In genomic region chr1:31588751-31589515, GRCh38 we compare ENCODE assay signal across 12 cellular contexts. TPM values are rescaled to one million over a fixed set of nuclear protein-coding genes. Genes with fewer than 3 reads are reported as not detected.
A peak's percentile ranks its signal among the peaks of the same experiment; 100 is the strongest.
DNase-seq lines count a peak whose midpoint lies in the region; ATAC-seq and TF ChIP-seq lines count a peak whose summit lies in the region.
"Had no signal": no experiment of that assay in that cellular context is flagged by ENCODE, and none has a peak within 500 bp of the region (broad histone marks: within the 10 kb centered on the region; RNA-seq: fewer than 3 reads in every experiment).

No MANE protein-coding gene starts in this region.

- H3K27me3 Mint-ChIP-seq in neural progenitor cell (ENCODE audit: insufficient read depth, low read depth), result peaks cover 22% of the 10 kb centered on the region
- H3K27me3 Mint-ChIP-seq in stimulated activated memory B cell treated with anti-CD40 and anti-IgM and Interleukin-4, amounts not matched to agents 10 μg/mL and 1 μg/mL and 100 μg/mL, for 72 hours, result peaks cover 70% of the 10 kb centered on the region
- peaks cover 28% of the 10 kb centered on the region for H3K27me3 Mint-ChIP-seq in CD8-positive, alpha-beta T cell (ENCODE audit: low read depth)

- peaks cover 3% of the 10 kb centered on the region for H3K4me1 Mint-ChIP-seq in neural progenitor cell
- H3K4me1 Mint-ChIP-seq in stimulated activated memory B cell treated with anti-CD40 and anti-IgM and Interleukin-4, amounts not matched to agents 10 μg/mL and 1 μg/mL and 100 μg/mL, for 72 hours, result peaks cover 9% of the 10 kb centered on the region
- H3K4me1 Mint-ChIP-seq in CD8-positive, alpha-beta T cell (ENCODE audit: low read depth), result no peaks in the 10 kb centered on the region

- DNase-seq in A673 (ENCODE audit: low spot score) (peak; percentile 21), SJSA1 (ENCODE audit: low read depth in 1 of 2, low spot score in 2 of 2) (peak; percentile 60 to 70), neural progenitor cell (ENCODE audit: low spot score) (peak; percentile 51), dedifferentiated amniotic fluid mesenchymal stem cell (ENCODE audit: extremely low spot score) (no peak), T-helper 1 cell (no peak)
- DNase-seq in CD8-positive, alpha-beta T cell, result no peak
- DNase-seq: activated effector memory CD4-positive, alpha-beta T cell treated with anti-CD3 and anti-CD28 coated beads, Interleukin-2, amount 50 U/mL, for 16 hours; substantia nigra had no signal

- peak overlapping the region; percentile 73 for H3K4me2 ChIP-seq in neural progenitor cell

- no peaks in the 10 kb centered on the region for H3K36me3 ChIP-seq in A673 (ENCODE audit: insufficient read depth, low read length, poor library complexity, severe bottlenecking)
- no peaks in the 10 kb centered on the region for H3K36me3 ChIP-seq in SJSA1
- H3K36me3 ChIP-seq in gastroesophageal sphincter, result peaks cover 0 to 31% of the 10 kb centered on the region in 2 donors
- H3K36me3 ChIP-seq in neural progenitor cell, result no peaks in the 10 kb centered on the region
- no peaks in the 10 kb centered on the region for H3K36me3 ChIP-seq in CD8-positive, alpha-beta T cell (ENCODE audit: insufficient read depth, low read length)

- ATAC-seq in gastroesophageal sphincter, result peak; percentile 57
- ATAC-seq in stimulated activated memory B cell treated with anti-CD40 and anti-IgM and Interleukin-4, amounts not matched to agents 10 μg/mL and 1 μg/mL and 100 μg/mL, for 72 hours, result no peak
- no peak for ATAC-seq in CD8-positive, alpha-beta T cell

- no peaks in the 10 kb centered on the region for H3K79me2 ChIP-seq in neural progenitor cell (ENCODE audit: low read depth)

- H3K27ac ChIP-seq in A673 (ENCODE audit: low read depth, low read length, poor library complexity, severe bottlenecking) (no peak overlapping the region), SJSA1 (peak overlapping the region; percentile 88), gastroesophageal sphincter (peak overlapping the region; percentile 83 to 97 (median 93)), neural progenitor cell (no peak overlapping the region)
- H3K27ac ChIP-seq in CD8-positive, alpha-beta T cell (ENCODE audit: low read depth, low read length), result no peak overlapping the region

- H3K27ac Mint-ChIP-seq in neural progenitor cell, result no peak overlapping the region
- no peak overlapping the region for H3K27ac Mint-ChIP-seq in stimulated activated memory B cell treated with anti-CD40 and anti-IgM and Interleukin-4, amounts not matched to agents 10 μg/mL and 1 μg/mL and 100 μg/mL, for 72 hours
- no peak overlapping the region for H3K27ac Mint-ChIP-seq in CD8-positive, alpha-beta T cell

- CTCF ChIA-PET in A673 (lab: Charles Lee), result interaction anchor here (0.7 kb wide), 2 partner anchors 53 to 70 kb away, joined by 3 to 6 read pairs; no protein-coding TSS in a partner anchor
- CTCF ChIA-PET in CD8-positive, alpha-beta T cell (lab: Charles Lee), result no interaction called here

- H3K9me3 Mint-ChIP-seq in neural progenitor cell, result no peaks in the 10 kb centered on the region
- H3K9me3 Mint-ChIP-seq in stimulated activated memory B cell treated with anti-CD40 and anti-IgM and Interleukin-4, amounts not matched to agents 10 μg/mL and 1 μg/mL and 100 μg/mL, for 72 hours, result no peaks in the 10 kb centered on the region
- H3K9me3 Mint-ChIP-seq in CD8-positive, alpha-beta T cell, result no peaks in the 10 kb centered on the region

- H3K9me3 ChIP-seq in A673 (ENCODE audit: low read depth, low read length, poor library complexity, severe bottlenecking) (no peaks in the 10 kb centered on the region), SJSA1 (replicated peaks) (no peaks in the 10 kb centered on the region), gastroesophageal sphincter (no peaks in the 10 kb centered on the region), neural progenitor cell (ENCODE audit: low read depth) (no peaks in the 10 kb centered on the region)
- no peaks in the 10 kb centered on the region for H3K9me3 ChIP-seq in CD8-positive, alpha-beta T cell (ENCODE audit: low read length)

- BruUV-seq in A673 (replicated peaks; lab: Mats Ljungman, UMichigan), result no TSS peak

- peaks cover 3% of the 10 kb centered on the region for H4K20me1 ChIP-seq in neural progenitor cell (ENCODE audit: low read depth)

- intact Hi-C loops in A673 (cut with micrococcal nuclease; ENCODE audit: unreplicated experiment), result no loop called here
- intact Hi-C loops in CD8-positive, alpha-beta T cell (cut with DNase I, micrococcal nuclease), result no loop called here

- TF ChIP-seq EP300 in gastroesophageal sphincter (IDR thresholded peaks at IDR 0.05), result no peak

- H3F3A ChIP-seq in neural progenitor cell (ENCODE audit: low read depth), result peaks cover 4% of the 10 kb centered on the region

- H3K4me1 ChIP-seq in A673 (ENCODE audit: insufficient read depth, low read length, poor library complexity, severe bottlenecking) (peaks cover 13% of the 10 kb centered on the region), SJSA1 (replicated peaks) (peaks cover 35% of the 10 kb centered on the region), gastroesophageal sphincter (peaks cover 0 to 73% (median 35%) of the 10 kb centered on the region in 3 donors), neural progenitor cell (no peaks in the 10 kb centered on the region)
- H3K4me1 ChIP-seq in CD8-positive, alpha-beta T cell (ENCODE audit: insufficient read depth, low read length), result no peaks in the 10 kb centered on the region

- TF ChIP-seq CTCF in A673 (conservative IDR thresholded peaks at IDR 0.05; ENCODE audit: low read depth, low read length) (no peak), gastroesophageal sphincter (IDR thresholded peaks at IDR 0.05) (peak in 1 of 4 experiments; percentile 5), neural progenitor cell (IDR thresholded peaks at IDR 0.05) (no peak)
- TF ChIP-seq CTCF in CD8-positive, alpha-beta T cell (IDR thresholded peaks at IDR 0.05), result no peak

- no peak overlapping the region for H3K9ac ChIP-seq in neural progenitor cell

- no peaks in the 10 kb centered on the region for H3K27me3 ChIP-seq in A673 (replicated peaks; ENCODE audit: insufficient read depth, low read depth, low read length, poor library complexity)
- H3K27me3 ChIP-seq in SJSA1 (replicated peaks), result no peaks in the 10 kb centered on the region
- H3K27me3 ChIP-seq in gastroesophageal sphincter, result no peaks in the 10 kb centered on the region
- H3K27me3 ChIP-seq in neural progenitor cell, result peaks cover 58% of the 10 kb centered on the region
- peaks cover 4% of the 10 kb centered on the region for H3K27me3 ChIP-seq in CD8-positive, alpha-beta T cell (ENCODE audit: insufficient read depth, low read length)

- no peaks in the 10 kb centered on the region for H3K36me3 Mint-ChIP-seq in neural progenitor cell
- no peaks in the 10 kb centered on the region for H3K36me3 Mint-ChIP-seq in stimulated activated memory B cell treated with anti-CD40 and anti-IgM and Interleukin-4, amounts not matched to agents 10 μg/mL and 1 μg/mL and 100 μg/mL, for 72 hours
- H3K36me3 Mint-ChIP-seq in CD8-positive, alpha-beta T cell, result no peaks in the 10 kb centered on the region
- H3K36me3 Mint-ChIP-seq: CD14-positive monocyte had no signal

- TF ChIP-seq POLR2A in gastroesophageal sphincter (IDR thresholded peaks at IDR 0.05), result peak in 1 of 2 donors; percentile 28

- H3K4me3 ChIP-seq in A673 (ENCODE audit: low read depth, low read length, poor library complexity, severe bottlenecking), result peak overlapping the region; percentile 32
- peak overlapping the region; percentile 23 for H3K4me3 ChIP-seq in SJSA1
- H3K4me3 ChIP-seq in gastroesophageal sphincter, result peak overlapping the region; percentile 35 to 56
- peak overlapping the region; percentile 42 for H3K4me3 ChIP-seq in neural progenitor cell
- H3K4me3 ChIP-seq in CD8-positive, alpha-beta T cell (ENCODE audit: low read depth, low read length), result no peak overlapping the region

- 0 to 66% methylated on average over 1 to 8 of the region's 62 CpGs for WGBS in gastroesophageal sphincter (ENCODE audit: low coverage in 1 of 2), 2 donors

- no peak overlapping the region for H3K4me3 Mint-ChIP-seq in neural progenitor cell
- no peak overlapping the region for H3K4me3 Mint-ChIP-seq in stimulated activated memory B cell treated with anti-CD40 and anti-IgM and Interleukin-4, amounts not matched to agents 10 μg/mL and 1 μg/mL and 100 μg/mL, for 72 hours
- no peak overlapping the region for H3K4me3 Mint-ChIP-seq in CD8-positive, alpha-beta T cell

- peak overlapping the region; percentile 85 for H2AFZ ChIP-seq in neural progenitor cell (replicated peaks)

- POLR2A ChIA-PET in A673 (lab: Charles Lee; ENCODE audit: low non-redundant PET), result no interaction called here
- POLR2A ChIA-PET in CD8-positive, alpha-beta T cell (lab: Charles Lee), result no interaction called here

RNA-seq across cellular contexts. Expression of gene TINAGL1, which starts 12.6 kb away (rescaled TPM):
- total RNA-seq in A673 (2021) (not detected in 2 replicates), gastroesophageal sphincter (100 to 1,000 TPM; 152 to 368 (median 248) TPM), neural progenitor cell (ENCODE audit: low replicate concordance) (not detected in 2 replicates)
- 14.9 and 25.9 TPM in 2 replicates for total RNA-seq in SJSA1 (2014; rRNA removed; shearing (Covaris generic))
- total RNA-seq in CD8-positive, alpha-beta T cell, result not detected

RNA-seq across cellular contexts. Expression of gene HCRTR1, which starts 28.6 kb away (rescaled TPM):
- not detected in 2 replicates for total RNA-seq in A673 (2021)
- total RNA-seq in SJSA1 (2014; rRNA removed; shearing (Covaris generic)), result not detected in 2 replicates
- under 1 TPM in 3 of 4 donors, not detected in 1; 0.23 to 0.82 (median 0.67) TPM for total RNA-seq in gastroesophageal sphincter
- 0.06 TPM in 1 of 2 replicates, not detected in the other for total RNA-seq in neural progenitor cell (ENCODE audit: low replicate concordance)
- total RNA-seq in CD8-positive, alpha-beta T cell, result not detected
- total RNA-seq: RPMI7951 had no signal

RNA-seq across cellular contexts. Expression of gene PEF1, which starts 55.7 kb away (rescaled TPM):
- total RNA-seq in A673 (2021) (56.3 and 57.9 TPM in 2 replicates), gastroesophageal sphincter (100 to 1,000 TPM in 1 of 4 donors, 10 to 100 TPM in 3; 71.3 to 109 (median 88.7) TPM), neural progenitor cell (ENCODE audit: low replicate concordance) (30.7 and 47.7 TPM in 2 replicates)
- total RNA-seq in SJSA1 (2014; rRNA removed; shearing (Covaris generic)), result 68.6 and 76.2 TPM in 2 replicates
- 10 to 100 TPM; 35.8 to 36.6 TPM for total RNA-seq in CD8-positive, alpha-beta T cell

Comparison
In these comparisons a context has a peak if more than half of its experiments do, and no peak if none do; other contexts are left out.
1. DNase-seq: peak in A673 (single experiment), SJSA1 (2 of 2) and neural progenitor cell (single experiment); none in dedifferentiated amniotic fluid mesenchymal stem cell (single experiment), T-helper 1 cell (0 of 5) and CD8-positive, alpha-beta T cell (0 of 7).
2. H3K27ac ChIP-seq: peak in SJSA1 (single experiment) and gastroesophageal sphincter (4 of 4); none in A673 (single experiment), neural progenitor cell (single experiment) and CD8-positive, alpha-beta T cell (single experiment).
3. RNA of gene TINAGL1, which starts 12.6 kb away (total RNA-seq): 152 to 368 TPM in gastroesophageal sphincter and 14.9 to 25.9 TPM in SJSA1; not detected in A673, not detected in neural progenitor cell and not detected in CD8-positive, alpha-beta T cell; every median in the first group is over 10 times any median in the second.